ENCODE assay signal across 29 cellular contexts in the genomic region with DNA sequence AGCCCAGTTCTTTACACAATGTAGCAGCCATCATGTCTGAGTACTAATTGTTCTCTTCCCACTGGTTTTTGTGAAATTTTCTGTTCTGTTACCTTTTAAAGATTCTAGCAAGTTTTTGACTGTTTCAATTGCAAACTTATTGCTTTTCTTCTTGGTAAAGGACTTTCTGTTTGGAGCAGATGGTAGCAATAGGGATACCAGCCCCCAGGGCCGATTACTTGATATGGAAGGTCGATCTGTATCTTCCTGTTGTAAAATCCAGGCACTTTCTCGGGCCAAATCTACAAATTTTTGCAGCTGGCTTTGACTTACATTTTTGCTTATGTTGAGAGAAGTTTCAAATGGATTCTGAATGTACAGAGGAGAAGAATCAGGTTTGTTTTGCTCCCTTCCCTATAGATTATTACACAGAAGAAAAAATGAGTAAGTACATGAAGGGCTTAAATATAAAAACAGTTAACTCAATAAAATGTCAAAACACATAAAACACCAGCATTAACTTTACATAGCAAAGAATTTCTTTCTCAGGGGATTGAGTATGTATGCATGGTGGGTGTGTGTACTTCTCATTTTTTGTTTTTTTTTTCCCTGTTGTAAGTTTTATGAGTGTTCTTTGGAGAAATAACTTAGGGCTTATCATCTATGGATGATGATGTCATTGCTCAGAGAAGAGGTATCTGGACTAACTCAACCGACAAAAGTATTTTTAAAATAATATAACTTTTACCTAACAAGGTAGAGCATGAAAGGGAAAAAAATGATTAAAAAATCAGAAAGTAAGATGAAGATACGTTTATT. TPM values are rescaled to one million over a fixed set of nuclear protein-coding genes. Genes with fewer than 3 reads are reported as not detected.
DNase-seq lines count a peak whose midpoint lies in the region; ATAC-seq, FAIRE-seq and TF ChIP-seq lines count a peak whose summit lies in the region.
"Had no signal": no experiment of that assay in that cellular context is flagged by ENCODE, and none has a peak within 500 bp of the region (broad histone marks: within the 10 kb centered on the region; RNA-seq: fewer than 3 reads in every experiment).

No MANE protein-coding gene starts in this region.

- WGBS in K562 (ENCODE audit: insufficient coverage, low coverage, missing lambda C conversion rate), result 87% methylated on average over 5 of the region's 5 CpGs
- 53% methylated on average over 5 of the region's 5 CpGs for WGBS in hepatocyte (ENCODE audit: low lambda C conversion rate, missing lambda C conversion rate)

- no peak for DNase-seq in activated T-cell treated with anti-CD3 and anti-CD28 coated beads, Interleukin-2, amount 50 U/mL, for 72 hours
- no peak for DNase-seq in activated T-cell treated with anti-CD3 and anti-CD28 coated beads, Interleukin-2, amount 50 U/mL, for 1 hour
- DNase-seq in K562 (ENCODE audit: extremely low read depth in 1 of 4, low spot score in 3 of 4) (no peak), hepatocyte (ENCODE audit: low spot score) (peak; percentile 5), HEK293T (ENCODE audit: extremely low spot score) (no peak)
- DNase-seq: 8988T; ACHN; BE2C; CD8-positive, alpha-beta memory T cell; DMS 273 treated with DMSO at 0.1 percent for 48 hours; DMS79; EL; GDM1; HCEC 1CT; IMR-90; NCI-H1048; NCI-H1417; NCI-H1694; NCI-H2029 treated with DMSO at 0.1 percent for 48 hours; NCI-H2227 treated with DMSO at 0.1 percent for 48 hours; NCI-H526 treated with DMSO at 0.1 percent for 48 hours; PC-9; SJCRH30 had no signal

- no peak overlapping the region for H3K4me3 Mint-ChIP-seq in activated T-cell treated with anti-CD3 and anti-CD28 coated beads, Interleukin-2, amount 50 U/mL, for 72 hours
- H3K4me3 Mint-ChIP-seq: CD14-positive monocyte; CD8-positive, alpha-beta memory T cell had no signal

- H3K4me3 ChIP-seq in K562, result no peak overlapping the region
- no peak overlapping the region for H3K4me3 ChIP-seq in hepatocyte
- H3K4me3 ChIP-seq: GM12878, PC-9, SJCRH30 had no signal

- CTCF ChIA-PET in K562 (lab: Yijun Ruan, JAX; ENCODE audit: low intra/inter-chr PET ratio), result no interaction called here
- CTCF ChIA-PET in HEK293T (lab: Yijun Ruan, JAX), result no interaction called here

- ATAC-seq in activated T-cell treated with anti-CD3 and anti-CD28 coated beads, Interleukin-2, amount 50 U/mL, for 72 hours (replicated peaks in 1 of 2), result no peak
- ATAC-seq in K562 (no peak), HG02852 (IDR thresholded peaks at IDR 0.05; ENCODE audit: unreplicated experiment) (no peak), HG03442 (IDR thresholded peaks at IDR 0.05; ENCODE audit: unreplicated experiment) (no peak)
- ATAC-seq: GM12878, Right ventricle myocardium inferior had no signal

- H3K9ac ChIP-seq in K562 (ENCODE audit: insufficient read depth in 1 of 2, low read depth in 2 of 2, low read length in 2 of 2), result no peak overlapping the region

- no peaks in the 10 kb centered on the region for H3K9me2 ChIP-seq in hepatocyte (replicated peaks; ENCODE audit: insufficient read depth)

- H3K36me3 ChIP-seq in K562 (ENCODE audit: control insufficient read depth, insufficient read depth, low read length), result peaks cover 70% of the 10 kb centered on the region
- H3K36me3 ChIP-seq in hepatocyte (replicated peaks; ENCODE audit: insufficient read depth, low read depth), result no peaks in the 10 kb centered on the region

- BruUV-seq in K562 (replicated peaks; lab: Mats Ljungman, UMichigan), result TSS peak; percentile 52

- intact Hi-C loops in K562 (cut with micrococcal nuclease), result no loop called here

- H3K4me2 ChIP-seq in K562 (ENCODE audit: insufficient read depth, low read length), result no peak overlapping the region
- H3K4me2 ChIP-seq in hepatocyte, result peak overlapping the region; percentile 21
- H3K4me2 ChIP-seq: PC-9 had no signal

- POLR2A ChIA-PET in K562 (lab: Yijun Ruan, JAX), result interaction anchor here (0.8 kb wide), 1 partner anchor 800 kb away, joined by 3 read pairs; no protein-coding TSS in a partner anchor
- POLR2A ChIA-PET in HEK293T (lab: Yijun Ruan, JAX), result no interaction called here

- no peaks in the 10 kb centered on the region for H3K9me3 Mint-ChIP-seq in activated T-cell treated with anti-CD3 and anti-CD28 coated beads, Interleukin-2, amount 50 U/mL, for 72 hours
- H3K9me3 Mint-ChIP-seq: CD14-positive monocyte; CD8-positive, alpha-beta memory T cell had no signal

- H3K4me1 Mint-ChIP-seq in activated T-cell treated with anti-CD3 and anti-CD28 coated beads, Interleukin-2, amount 50 U/mL, for 72 hours (ENCODE audit: low read depth), result no peaks in the 10 kb centered on the region
- H3K4me1 Mint-ChIP-seq: CD14-positive monocyte had no signal

- no peaks in the 10 kb centered on the region for H3K27me3 ChIP-seq in K562 (ENCODE audit: control insufficient read depth in 2 of 2, insufficient read depth in 2 of 2, low read length in 2 of 2)
- H3K27me3 ChIP-seq in hepatocyte, result no peaks in the 10 kb centered on the region
- H3K27me3 ChIP-seq: BE2C, SJCRH30 had no signal

- H2AFZ ChIP-seq in K562 (ENCODE audit: low read depth, low read length) (no peak overlapping the region), hepatocyte (no peak overlapping the region)
- H2AFZ ChIP-seq: PC-9 had no signal

- in situ Hi-C loops in K562 (cut with MboI), result no loop called here

- H4K20me1 ChIP-seq in K562 (replicated peaks; ENCODE audit: control insufficient read depth, insufficient read depth, low read length), result no peaks in the 10 kb centered on the region
- H4K20me1 ChIP-seq in hepatocyte (ENCODE audit: insufficient read depth, poor library complexity, severe bottlenecking), result no peaks in the 10 kb centered on the region

- H3K9me1 ChIP-seq in K562 (ENCODE audit: control insufficient read depth, insufficient read depth, low read length), result no peaks in the 10 kb centered on the region

- H3K4me1 ChIP-seq in K562 (replicated peaks in 1 of 2; ENCODE audit: control insufficient read depth in 2 of 2, insufficient read depth in 2 of 2, low read length in 2 of 2), result no peaks in the 10 kb centered on the region
- no peaks in the 10 kb centered on the region for H3K4me1 ChIP-seq in hepatocyte (ENCODE audit: insufficient read depth)
- H3K4me1 ChIP-seq: BE2C, SJCRH30 had no signal

- H3K27ac Mint-ChIP-seq in activated T-cell treated with anti-CD3 and anti-CD28 coated beads, Interleukin-2, amount 50 U/mL, for 72 hours, result peak overlapping the region; percentile 76
- H3K27ac Mint-ChIP-seq: CD8-positive, alpha-beta memory T cell had no signal

- TF ChIP-seq RAD21 in K562 (CRISPR knock-in tag; conservative IDR thresholded peaks at IDR 0.05 in 1 of 2, IDR thresholded peaks at IDR 0.05 in 1 of 2), result no peak

- no peak for TF ChIP-seq POLR2A in K562 (conservative IDR thresholded peaks at IDR 0.05)

- H3K79me2 ChIP-seq in K562 (ENCODE audit: control insufficient read depth, insufficient read depth, low read length) (peaks cover 10% of the 10 kb centered on the region; the same call in 2 of the 3 replicates), hepatocyte (peaks cover 3% of the 10 kb centered on the region)

- H3K9me3 ChIP-seq in K562 (replicated peaks; ENCODE audit: control insufficient read depth, insufficient read depth, low read depth, low read length), result no peaks in the 10 kb centered on the region
- H3K9me3 ChIP-seq in hepatocyte (ENCODE audit: low read depth), result no peaks in the 10 kb centered on the region
- H3K9me3 ChIP-seq: BE2C, SJCRH30 had no signal

- no peak for FAIRE-seq in K562 (lab: Jason Lieb, UNC)
- FAIRE-seq: GM12878, H1 had no signal

- H3K36me3 Mint-ChIP-seq in activated T-cell treated with anti-CD3 and anti-CD28 coated beads, Interleukin-2, amount 50 U/mL, for 72 hours (ENCODE audit: insufficient read depth in 2 of 2), result peaks cover 7 to 15% of the 10 kb centered on the region in 2 donors

- no peak overlapping the region for H3K27ac ChIP-seq in K562 (ENCODE audit: extremely low read depth, low read depth, low read length)
- peak overlapping the region; percentile 68 for H3K27ac ChIP-seq in hepatocyte
- H3K27ac ChIP-seq: PC-9, SJCRH30 had no signal

- no peak for TF ChIP-seq CTCF in K562 (IDR thresholded peaks at IDR 0.05 in 2 of 3, conservative IDR thresholded peaks at IDR 0.05 in 1 of 3; ENCODE audit: insufficient read depth in 2 of 3, low read depth in 1 of 3, low read length in 3 of 3)
- no peak for TF ChIP-seq CTCF in hepatocyte (IDR thresholded peaks at IDR 0.05; ENCODE audit: poor library complexity)

- no peaks in the 10 kb centered on the region for H3K27me3 Mint-ChIP-seq in activated T-cell treated with anti-CD3 and anti-CD28 coated beads, Interleukin-2, amount 50 U/mL, for 72 hours (ENCODE audit: low read depth)
- H3K27me3 Mint-ChIP-seq: CD8-positive, alpha-beta memory T cell had no signal

- TF ChIP-seq EP300 in K562 (IDR thresholded peaks at IDR 0.05; ENCODE audit: low read length), result no peak

TF ChIP-seq in K562, 482 proteins besides CTCF, POLR2A, EP300 and RAD21 (continues in another document):
- TF ChIP-seq CBFA2T2 (conservative IDR thresholded peaks at IDR 0.05) (no peak), MBD2 (IDR thresholded peaks at IDR 0.05; ENCODE audit: borderline replicate concordance, low read depth) (no peak), TFAM (CRISPR knock-in tag; conservative IDR thresholded peaks at IDR 0.05) (no peak)

TF ChIP-seq in HEK293T, 16 proteins besides CTCF, POLR2A, EP300 and RAD21:
- TF ChIP-seq CTBP1 (IDR thresholded peaks at IDR 0.05; ENCODE audit: borderline replicate concordance), result no peak
- TF ChIP-seq ZNF384 (IDR thresholded peaks at IDR 0.05), result no peak

RNA-seq across cellular contexts. Expression of a gene that starts 35.3 kb away (rescaled TPM):
- total RNA-seq in activated T-cell treated with anti-CD3 and anti-CD28 coated beads, Interleukin-2, amount 50 U/mL, for 72 hours, result 10 to 100 TPM; 36.8 to 43.1 TPM
- 36.5 and 101 TPM in 2 replicates for total RNA-seq in K562 (2011; cell fraction: chromatin; rRNA removed; ENCODE audit: low replicate concordance)
- total RNA-seq in K562 (2011; cell fraction: nucleolus; rRNA removed), result 15.0 and 17.2 TPM in 2 replicates
- total RNA-seq in K562 (2011; cell fraction: nucleoplasm; rRNA removed), result 32.3 and 33.9 TPM in 2 replicates
- total RNA-seq in K562 (2014; rRNA removed) (11.8 and 12.0 TPM in 2 replicates), K562 (2014; rRNA removed; fragmentation: Illumina TruSeq; extraction: Trizol) (31.6 and 36.4 TPM in 2 replicates), K562 (2015; rRNA removed; fragmentation: Illumina TruSeq; extraction: Trizol) (20.6 and 22.6 TPM in 2 replicates), K562 (2021) (36.9 and 37.8 TPM in 2 replicates), hepatocyte (17.8 and 21.0 TPM in 2 replicates)
- polyA plus RNA-seq in K562 (2011; rRNA removed) (20.0 and 21.8 TPM in 2 replicates), K562 (2014; fragmentation: Illumina TruSeq; extraction: Trizol) (26.9 and 28.9 TPM in 2 replicates), K562 (2014; fragmentation: Nextera tagmentation; extraction: Ambion mirVana) (10 to 100 TPM; 48.0 to 67.6 TPM), K562 (2014; rRNA removed) (15.1 and 16.2 TPM in 2 replicates), hepatocyte (11.7 and 13.2 TPM in 2 replicates)
- 4.1 and 7.3 TPM in 2 replicates for polyA plus RNA-seq in K562 (2011; cell fraction: cytosol; rRNA removed)
- polyA plus RNA-seq in K562 (2011; cell fraction: nucleus; rRNA removed), result 10.9 and 17.6 TPM in 2 replicates
- 12.8 and 16.3 TPM in 2 replicates for polyA plus RNA-seq in K562 (2012)
- polyA minus RNA-seq in K562 (2011; rRNA and poly(A)+ RNA removed), result 19.8 and 28.5 TPM in 2 replicates
- 6.2 and 11.0 TPM in 2 replicates for polyA minus RNA-seq in K562 (2011; cell fraction: cytosol; rRNA and poly(A)+ RNA removed)
- 5.7 and 19.2 TPM in 2 replicates for polyA minus RNA-seq in K562 (2011; cell fraction: nucleus; rRNA and poly(A)+ RNA removed)
